ENCODE assay signal across 32 cellular contexts in genomic region chr13:91889641-91890040, GRCh38.
"Had no signal": no experiment of that assay in that cellular context is flagged by ENCODE, and none has a peak within 500 bp of the region (broad histone marks: within the 10 kb centered on the region; RNA-seq: fewer than 3 reads in every experiment).

No MANE protein-coding gene starts in this region.

- DNase-seq: activated CD4-positive, alpha-beta memory T cell treated with anti-CD3 and anti-CD28 coated beads, Interleukin-2, amount 10 ng/mL, durations not matched to agents 7 days and 5 days; activated CD4-positive, alpha-beta T cell treated with anti-CD3 and anti-CD28 coated beads for 1 hour; activated CD4-positive, alpha-beta T cell treated with anti-CD3 and anti-CD28 coated beads for 4 hours; activated CD4-positive, alpha-beta T cell treated with anti-CD3 and anti-CD28 coated beads, Interleukin-2, amount 10 ng/mL, durations not matched to agents 7 days and 5 days; activated CD4-positive, alpha-beta T cell treated with anti-CD3 and anti-CD28 coated beads, Interleukin-2, amount 50 U/mL, for 4 hours; activated CD8-positive, alpha-beta memory T cell treated with anti-CD3 and anti-CD28 coated beads, Interleukin-2, amount 50 U/mL, for 48 hours; activated gamma-delta T cell; activated naive CD4-positive, alpha-beta T cell; activated naive CD4-positive, alpha-beta T cell treated with anti-CD3 and anti-CD28 coated beads, Interleukin-2, amount 10 ng/mL, durations not matched to agents 7 days and 5 days; activated naive CD8-positive, alpha-beta T cell treated with anti-CD3 and anti-CD28 coated beads, Interleukin-2, amount 10 ng/mL, durations not matched to agents 7 days and 5 days; activated T-cell treated with anti-CD3 and anti-CD28 coated beads for 4 hours; activated T-cell treated with anti-CD3 and anti-CD28 coated beads, Interleukin-2, amount 50 U/mL, for 24 hours; activated T-cell treated with anti-CD3 and anti-CD28 coated beads, Interleukin-2, amount 50 U/mL, for 72 hours; amniotic stem cell; anterior cingulate cortex; brain microvascular endothelial cell; caudate nucleus; cortex of kidney; dermis blood vessel endothelial cell; effector CD4-positive, alpha-beta T cell; effector memory CD8-positive, alpha-beta T cell; erythroblast; foreskin keratinocyte; gastrocnemius medialis; glutamatergic neuron; heart left ventricle; T-helper 2 cell had no signal

- H3K27me3 ChIP-seq: brain microvascular endothelial cell, foreskin keratinocyte, gastrocnemius medialis, heart left ventricle had no signal

- H3K4me3 ChIP-seq: esophagus muscularis mucosa, gastrocnemius medialis, heart left ventricle had no signal

- H3K4me1 ChIP-seq: esophagus muscularis mucosa, foreskin keratinocyte, gastrocnemius medialis, heart left ventricle had no signal

- H3K27ac ChIP-seq: brain microvascular endothelial cell, esophagus muscularis mucosa, foreskin keratinocyte, gastrocnemius medialis, heart left ventricle, VCaP had no signal

- H3K9me3 ChIP-seq: gastrocnemius medialis had no signal

- FAIRE-seq: astrocyte, colon, TTC549 had no signal

- H3K36me3 ChIP-seq: brain microvascular endothelial cell, esophagus muscularis mucosa, gastrocnemius medialis, heart left ventricle had no signal
